ENCODE assay signal across 1 cellular context in genomic region chr4:74654230-74654681, GRCh38.
TF ChIP-seq lines count a peak whose summit lies in the region.

No MANE protein-coding gene starts in this region.

TF ChIP-seq in HepG2, 621 proteins besides CTCF, POLR2A, EP300 and RAD21 (continued from another document and continues in another):
- TF ChIP-seq JUN (CRISPR knock-in tag; IDR thresholded peaks at IDR 0.05) (peak; percentile 76; the same call in 1 of the 2 replicates), ZBTB39 (CRISPR knock-in tag; IDR thresholded peaks at IDR 0.05) (peak; percentile 77; the same call in 1 of the 2 replicates), KLF12 (CRISPR knock-in tag; IDR thresholded peaks at IDR 0.05; ENCODE audit: borderline replicate concordance) (0 out of 2 replicates have a peak, but pooled peaks have one; percentile 34), ZFP1 (CRISPR knock-in tag; IDR thresholded peaks at IDR 0.05) (peak; percentile 68; the same call in 1 of the 2 replicates), RXRB (CRISPR knock-in tag; IDR thresholded peaks at IDR 0.05; ENCODE audit: borderline replicate concordance) (peak; percentile 95), MLLT10 (CRISPR knock-in tag; IDR thresholded peaks at IDR 0.05) (no peak), PAX8 (CRISPR knock-in tag; IDR thresholded peaks at IDR 0.05; ENCODE audit: borderline replicate concordance) (no peak), ZNF512B (CRISPR knock-in tag; IDR thresholded peaks at IDR 0.05; ENCODE audit: borderline replicate concordance) (peak; percentile 83; the same call in 1 of the 2 replicates), TRIM24 (CRISPR knock-in tag; IDR thresholded peaks at IDR 0.05) (no peak), SMAD3 (CRISPR knock-in tag; IDR thresholded peaks at IDR 0.05) (peak; percentile 95), SNRNP70 (IDR thresholded peaks at IDR 0.05; ENCODE audit: low read depth, low read length) (no peak), RARA (CRISPR knock-in tag; IDR thresholded peaks at IDR 0.05) (peak; percentile 93), ERF (CRISPR knock-in tag; IDR thresholded peaks at IDR 0.05) (peak; percentile 93; the same call in 1 of the 2 replicates), ZNF549 (CRISPR knock-in tag; IDR thresholded peaks at IDR 0.05) (no peak), HOMEZ (CRISPR knock-in tag; IDR thresholded peaks at IDR 0.05; ENCODE audit: low read depth) (peak; percentile 97), SNAPC4 (CRISPR knock-in tag; IDR thresholded peaks at IDR 0.05) (peak; percentile 99), MNT (IDR thresholded peaks at IDR 0.05) (0 out of 2 replicates have a peak, but pooled peaks have one; percentile 13), ZNF142 (CRISPR knock-in tag; IDR thresholded peaks at IDR 0.05) (no peak), SNAPC2 (CRISPR knock-in tag; IDR thresholded peaks at IDR 0.05) (peak; percentile 97; the same call in 1 of the 2 replicates), ZNF576 (CRISPR knock-in tag; IDR thresholded peaks at IDR 0.05) (no peak), CENPX (CRISPR knock-in tag; IDR thresholded peaks at IDR 0.05) (no peak), ETV5 (CRISPR knock-in tag; IDR thresholded peaks at IDR 0.05; ENCODE audit: borderline replicate concordance) (peak; percentile 84), ZNF232 (CRISPR knock-in tag; IDR thresholded peaks at IDR 0.05; ENCODE audit: borderline replicate concordance) (no peak), TIGD3 (CRISPR knock-in tag; IDR thresholded peaks at IDR 0.05; ENCODE audit: borderline replicate concordance) (no peak), BORCS8-MEF2B (CRISPR knock-in tag; IDR thresholded peaks at IDR 0.05) (no peak), ZNF678 (CRISPR knock-in tag; IDR thresholded peaks at IDR 0.05) (no peak), GTF2F1 (IDR thresholded peaks at IDR 0.05; ENCODE audit: low read length) (no peak), ZSCAN21 (CRISPR knock-in tag; IDR thresholded peaks at IDR 0.05; ENCODE audit: borderline replicate concordance) (0 out of 2 replicates have a peak, but pooled peaks have one; percentile 35), HMG20B (CRISPR knock-in tag; conservative IDR thresholded peaks at IDR 0.05) (peak; percentile 81), POGZ (CRISPR knock-in tag; IDR thresholded peaks at IDR 0.05) (peak; percentile 92), ZNF580 (CRISPR knock-in tag; IDR thresholded peaks at IDR 0.05; ENCODE audit: borderline replicate concordance, low read depth) (peak; percentile 65), SALL2 (CRISPR knock-in tag; IDR thresholded peaks at IDR 0.05) (peak; percentile 89; the same call in 1 of the 2 replicates), MAFK (conservative IDR thresholded peaks at IDR 0.05 in 1 of 2, IDR thresholded peaks at IDR 0.05 in 1 of 2; ENCODE audit: low read length in 2 of 2) (peak; percentile 31 to 63; a peak in 3 of 4 replicates), MAZ (IDR thresholded peaks at IDR 0.05; ENCODE audit: borderline replicate concordance, low read depth, low read length) (no peak), MAZ (CRISPR knock-in tag; IDR thresholded peaks at IDR 0.05; ENCODE audit: low read depth) (peak; percentile 50; the same call in 1 of the 2 replicates), ZFP90 (CRISPR knock-in tag; IDR thresholded peaks at IDR 0.05; ENCODE audit: borderline replicate concordance) (no peak)
